In the genomic region with DNA sequence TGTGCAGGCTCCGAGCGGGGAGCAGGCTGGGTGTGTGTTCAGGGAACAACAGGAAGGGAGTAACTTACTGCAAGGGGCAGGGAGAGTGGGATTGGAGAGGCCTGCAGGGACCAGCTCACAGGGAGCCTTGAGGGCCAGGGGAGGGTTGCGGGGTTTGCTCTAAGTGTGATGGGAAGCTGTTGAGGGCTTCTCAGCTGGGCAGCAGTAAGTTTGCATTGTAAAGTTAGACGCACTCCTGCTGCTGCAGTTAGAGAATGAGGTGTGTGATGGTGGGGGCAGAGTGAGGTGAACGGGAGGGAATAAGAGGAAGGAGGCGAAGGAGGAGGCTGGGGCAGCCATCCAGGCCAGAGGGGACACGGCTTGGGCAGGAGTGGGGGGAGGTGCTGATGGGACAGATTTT, we compare ENCODE assay signal across 22 cellular contexts. TPM values are rescaled to one million over a fixed set of nuclear protein-coding genes. Genes with fewer than 3 reads are reported as not detected.
DNase-seq lines count a peak whose midpoint lies in the region; ATAC-seq and TF ChIP-seq lines count a peak whose summit lies in the region.
"Had no signal": no experiment of that assay in that cellular context is flagged by ENCODE, and none has a peak within 500 bp of the region (broad histone marks: within the 10 kb centered on the region; RNA-seq: fewer than 3 reads in every experiment).

No MANE protein-coding gene starts in this region.

- no peak overlapping the region for H3K23ac ChIP-seq in neuronal stem cell (ENCODE audit: low read depth, low read length, poor library complexity)

- H2BK12ac ChIP-seq in neuronal stem cell (ENCODE audit: low read length) = no peak overlapping the region

- peak overlapping the region; percentile 72 for H2BK5ac ChIP-seq in neuronal stem cell (ENCODE audit: low read length)

- intact Hi-C loops in CD8-positive, alpha-beta T cell (cut with DNase I, micrococcal nuclease) = no loop called here

- no peaks in the 10 kb centered on the region for H3K4me1 ChIP-seq in CD8-positive, alpha-beta T cell (ENCODE audit: insufficient read depth, low read length)
- no peaks in the 10 kb centered on the region for H3K4me1 ChIP-seq in neuronal stem cell (ENCODE audit: control insufficient read depth in 2 of 2, insufficient read depth in 1 of 2, low read depth in 1 of 2, low read length in 2 of 2)
- H3K4me1 ChIP-seq: A549, spleen, upper lobe of right lung had no signal

- H3K9ac ChIP-seq in neuronal stem cell (ENCODE audit: low read depth, low read length, poor library complexity) = no peak overlapping the region
- H3K9ac ChIP-seq: KMS-11 had no signal

- peaks cover 84% of the 10 kb centered on the region for H3K36me3 Mint-ChIP-seq in CD8-positive, alpha-beta T cell

- no peak overlapping the region for H4K8ac ChIP-seq in neuronal stem cell (ENCODE audit: low read depth, low read length)

- no peak overlapping the region for H3K14ac ChIP-seq in neuronal stem cell (ENCODE audit: low read length)

- no peak overlapping the region for H2BK120ac ChIP-seq in neuronal stem cell (ENCODE audit: low read depth, low read length)

- H3K36me3 ChIP-seq in CD8-positive, alpha-beta T cell (ENCODE audit: insufficient read depth, low read length) = peaks cover 48% of the 10 kb centered on the region
- H3K36me3 ChIP-seq in neuronal stem cell (replicated peaks in 1 of 2; ENCODE audit: control insufficient read depth in 2 of 2, insufficient read depth in 2 of 2, low read length in 2 of 2) = peaks cover 37 to 94% of the 10 kb centered on the region in 2 donors

- no CpG with 5 or more reads among the region's 7 CpGs for WGBS in neuronal stem cell (ENCODE audit: extremely low coverage in 2 of 2, insufficient read length in 2 of 2, insufficient replicate concordance in 1 of 2), 2 donors

- TF ChIP-seq CTCF in CD8-positive, alpha-beta T cell (IDR thresholded peaks at IDR 0.05) = no peak

- no peaks in the 10 kb centered on the region for H3K9me3 Mint-ChIP-seq in CD8-positive, alpha-beta T cell
- H3K9me3 Mint-ChIP-seq: dendritic cell treated with granulocyte-macrophage colony-stimulating factor and Interleukin-4, amounts not matched to agents 40 ng/mL and 50 ng/mL, for 4 days; HFFc6; memory B cell had no signal

- no peak overlapping the region for H4K91ac ChIP-seq in neuronal stem cell (ENCODE audit: low read depth, low read length, poor library complexity)

- no peak overlapping the region for H2AFZ ChIP-seq in neuronal stem cell (ENCODE audit: low read length)

- H2AK5ac ChIP-seq in neuronal stem cell (ENCODE audit: low read depth, low read length) = no peak overlapping the region

- ATAC-seq in CD8-positive, alpha-beta T cell = no peak
- no peak for ATAC-seq in GM19463 (IDR thresholded peaks at IDR 0.05; ENCODE audit: unreplicated experiment)
- ATAC-seq: A549, left cardiac atrium, upper lobe of right lung had no signal

- no peaks in the 10 kb centered on the region for H3K27me3 ChIP-seq in CD8-positive, alpha-beta T cell (ENCODE audit: insufficient read depth, low read length)
- H3K27me3 ChIP-seq in neuronal stem cell (ENCODE audit: control insufficient read depth in 3 of 3, insufficient read depth in 3 of 3, low read depth in 1 of 3, low read length in 3 of 3) = no peaks in the 10 kb centered on the region
- H3K27me3 ChIP-seq: brain microvascular endothelial cell, spleen, upper lobe of right lung had no signal

- no peaks in the 10 kb centered on the region for H3K9me3 ChIP-seq in CD8-positive, alpha-beta T cell (ENCODE audit: low read length)
- H3K9me3 ChIP-seq in neuronal stem cell (replicated peaks in 1 of 2; ENCODE audit: control insufficient read depth in 2 of 2, insufficient read depth in 1 of 2, low read depth in 1 of 2, low read length in 2 of 2) = no peaks in the 10 kb centered on the region
- H3K9me3 ChIP-seq: A549, spleen, upper lobe of right lung had no signal

- H3K4me3 ChIP-seq in CD8-positive, alpha-beta T cell (ENCODE audit: low read depth, low read length) = no peak overlapping the region
- H3K4me3 ChIP-seq in neuronal stem cell (ENCODE audit: low read length in 2 of 2) = no peak overlapping the region
- H3K4me3 ChIP-seq: A549, spleen, upper lobe of right lung had no signal

- H3K4me1 Mint-ChIP-seq in CD8-positive, alpha-beta T cell (ENCODE audit: low read depth) = no peaks in the 10 kb centered on the region
- H3K4me1 Mint-ChIP-seq: B cell, memory B cell had no signal

- POLR2A ChIA-PET in CD8-positive, alpha-beta T cell (lab: Charles Lee) = no interaction called here

- H3K4me3 Mint-ChIP-seq in CD8-positive, alpha-beta T cell = no peak overlapping the region
- H3K4me3 Mint-ChIP-seq: B cell; dendritic cell treated with granulocyte-macrophage colony-stimulating factor and Interleukin-4, amounts not matched to agents 40 ng/mL and 50 ng/mL, for 4 days; HFFc6; memory B cell had no signal

- no peak overlapping the region for H3K18ac ChIP-seq in neuronal stem cell (ENCODE audit: low read length)

- no peak overlapping the region for H3K4ac ChIP-seq in neuronal stem cell (ENCODE audit: low read length)

- CTCF ChIA-PET in CD8-positive, alpha-beta T cell (lab: Charles Lee) = no interaction called here

- H3K27ac Mint-ChIP-seq in CD8-positive, alpha-beta T cell = peak overlapping the region; percentile 74
- H3K27ac Mint-ChIP-seq: B cell; dendritic cell treated with granulocyte-macrophage colony-stimulating factor and Interleukin-4, amounts not matched to agents 40 ng/mL and 50 ng/mL, for 4 days; HFFc6; memory B cell had no signal

- H3K27me3 Mint-ChIP-seq in CD8-positive, alpha-beta T cell (ENCODE audit: low read depth) = no peaks in the 10 kb centered on the region
- H3K27me3 Mint-ChIP-seq: B cell; dendritic cell treated with granulocyte-macrophage colony-stimulating factor and Interleukin-4, amounts not matched to agents 40 ng/mL and 50 ng/mL, for 4 days; memory B cell had no signal

- no peak overlapping the region for H3K4me2 ChIP-seq in neuronal stem cell (ENCODE audit: insufficient read depth, low read length, poor library complexity, severe bottlenecking)
- H3K4me2 ChIP-seq: A549, KMS-11 had no signal

- DNase-seq in activated CD8-positive, alpha-beta memory T cell treated with anti-CD3 and anti-CD28 coated beads for 24 hours = peak; percentile 49
- DNase-seq in activated CD8-positive, alpha-beta memory T cell treated with anti-CD3 and anti-CD28 coated beads, Interleukin-2, amount 50 U/mL, for 4 hours = no peak
- DNase-seq in CD8-positive, alpha-beta T cell = no peak
- DNase-seq in neuronal stem cell (ENCODE audit: low spot score) (no peak), NCI-H1436 (lab: John Stamatoyannopoulos, UW) (no peak), SHP77 (lab: John Stamatoyannopoulos, UW) (no peak)
- DNase-seq: brain microvascular endothelial cell; DND-41; HFFc6; left cardiac atrium; MV-4-11; NCI-H1694 treated with DMSO at 0.1 percent for 48 hours; spleen; stimulated activated CD4-positive, alpha-beta T cell treated with anti-CD3 and anti-CD28 coated beads, Interleukin-4, amount 100 ng/mL, for 1 hour had no signal

- H2BK15ac ChIP-seq in neuronal stem cell (ENCODE audit: low read length) = no peak overlapping the region

- no peak overlapping the region for H3K27ac ChIP-seq in CD8-positive, alpha-beta T cell (ENCODE audit: low read depth, low read length)
- H3K27ac ChIP-seq in angular gyrus (ENCODE audit: low read depth, low read length) (peak overlapping the region; percentile 90), neuronal stem cell (replicated peaks; ENCODE audit: low read length) (no peak overlapping the region)
- H3K27ac ChIP-seq: A549, brain microvascular endothelial cell, KMS-11, spleen, upper lobe of right lung had no signal

- no peaks in the 10 kb centered on the region for H3K79me1 ChIP-seq in neuronal stem cell (ENCODE audit: low read depth, low read length)

RNA-seq across cellular contexts. Expression of gene BOLA3, which starts 53.4 kb away (rescaled TPM):
- total RNA-seq in CD8-positive, alpha-beta T cell = 10 to 100 TPM in 1 of 2 experiments, 1 to 10 TPM in 1; 9.9 to 10.1 TPM
- 69.7 TPM for polyA plus RNA-seq in neuronal stem cell (2013, experiment 1 of 2)
- 67.9 TPM for polyA plus RNA-seq in neuronal stem cell (2013, experiment 2 of 2)
